29 cellular contexts compared by ENCODE assay signal in genomic region chr2:237405605-237406004, GRCh38. TPM values are rescaled to one million over a fixed set of nuclear protein-coding genes. Genes with fewer than 3 reads are reported as not detected.
A peak's percentile ranks its signal among the peaks of the same experiment; 100 is the strongest.
DNase-seq lines count a peak whose midpoint lies in the region; ATAC-seq and TF ChIP-seq lines count a peak whose summit lies in the region.
"Had no signal": no experiment of that assay in that cellular context is flagged by ENCODE, and none has a peak within 500 bp of the region (broad histone marks: within the 10 kb centered on the region; RNA-seq: fewer than 3 reads in every experiment).

No MANE protein-coding gene starts in this region.

- TF ChIP-seq CTCF in right atrium auricular region (IDR thresholded peaks at IDR 0.05) (no peak), foreskin fibroblast (IDR thresholded peaks at IDR 0.05; ENCODE audit: low read depth, low read length) (no peak), vagina (IDR thresholded peaks at IDR 0.05) (no peak)

- H3K27ac ChIP-seq in right atrium auricular region (peak overlapping the region; percentile 18 to 54), vagina (peak overlapping the region; percentile 98)
- H3K27ac ChIP-seq: HL-60, prostate gland, thoracic aorta had no signal

- no peak for TF ChIP-seq POLR2A in vagina (IDR thresholded peaks at IDR 0.05)

- peaks cover 0 to 32% of the 10 kb centered on the region in 2 donors for H3K4me1 ChIP-seq in right atrium auricular region
- peaks cover 45% of the 10 kb centered on the region for H3K4me1 ChIP-seq in vagina
- H3K4me1 ChIP-seq: prostate gland had no signal

- no peak overlapping the region for H3K4me3 ChIP-seq in right atrium auricular region
- peak overlapping the region; percentile 3 to 18 for H3K4me3 ChIP-seq in foreskin fibroblast (ENCODE audit: low read depth in 1 of 2, low read length in 2 of 2)
- peak overlapping the region; percentile 65 for H3K4me3 ChIP-seq in skeletal muscle cell (ENCODE audit: low read depth, low read length)
- H3K4me3 ChIP-seq in vagina: peak overlapping the region; percentile 3 to 11
- H3K4me3 ChIP-seq: prostate gland, thoracic aorta had no signal

- ATAC-seq in Right ventricle myocardium inferior: no peak
- ATAC-seq: activated naive CD8-positive, alpha-beta T cell treated with anti-CD3 and anti-CD28 coated beads, Interleukin-2, amount 50 U/mL, for 24 hours; activated T-cell treated with anti-CD3 and anti-CD28 coated beads, Interleukin-2, amount 50 U/mL, for 72 hours; left lobe of liver had no signal

- DNase-seq in right atrium auricular region (ENCODE audit: low spot score): no peak
- no peak for DNase-seq in Right ventricle myocardium inferior (ENCODE audit: missing footprints)
- peak in 1 of 2 donors; percentile 44 for DNase-seq in foreskin fibroblast
- no peak for DNase-seq in skeletal muscle cell (ENCODE audit: low read depth)
- peak in 1 of 2 donors; percentile 62 for DNase-seq in vagina (ENCODE audit: extremely low spot score in 2 of 2)
- DNase-seq in SHP77 (lab: John Stamatoyannopoulos, UW): no peak
- no peak for DNase-seq in NCI-H1048 (lab: John Stamatoyannopoulos, UW)
- no peak for DNase-seq in HuH-7 (ENCODE audit: low spot score)
- DNase-seq: ACHN; activated CD4-positive, alpha-beta memory T cell treated with anti-CD3 and anti-CD28 coated beads for 36 hours; activated CD4-positive, alpha-beta T cell treated with anti-CD3 and anti-CD28 coated beads for 1 hour; activated naive CD8-positive, alpha-beta T cell treated with anti-CD3 and anti-CD28 coated beads, Interleukin-2, amount 50 U/mL, for 24 hours; activated T-cell treated with anti-CD3 and anti-CD28 coated beads, Interleukin-2, amount 50 U/mL, for 72 hours; CD8-positive, alpha-beta memory T cell; cerebellar nuclear complex; dermis blood vessel endothelial cell; DMS 273 treated with DMSO at 0.1 percent for 48 hours; esophagus squamous epithelium; H7; MM.1S; naive B cell; NCI-H1417; NCI-H2029; SIG-M5; stimulated activated naive CD4-positive, alpha-beta T cell had no signal

- intact Hi-C loops in Right ventricle myocardium inferior (cut with DNase I): no loop called here
- intact Hi-C loops in vagina (cut with DNase I): no loop called here

- H3K9me3 ChIP-seq in right atrium auricular region (no peaks in the 10 kb centered on the region), vagina (no peaks in the 10 kb centered on the region)
- H3K9me3 ChIP-seq: esophagus squamous epithelium, prostate gland, thoracic aorta had no signal

- H3K27me3 ChIP-seq in right atrium auricular region (no peaks in the 10 kb centered on the region), vagina (no peaks in the 10 kb centered on the region)

- H3K36me3 ChIP-seq in right atrium auricular region: no peaks in the 10 kb centered on the region
- no peaks in the 10 kb centered on the region for H3K36me3 ChIP-seq in vagina
- H3K36me3 ChIP-seq: esophagus squamous epithelium, prostate gland had no signal

RNA-seq across cellular contexts. Expression of gene COL6A3, which starts 8.4 kb away (rescaled TPM):
- total RNA-seq in right atrium auricular region: 100 to 1,000 TPM in 1 of 2 donors, 10 to 100 TPM in 1; 61.6 to 103 TPM
- total RNA-seq in Right ventricle myocardium inferior: 84.5 TPM
- 315 TPM for total RNA-seq in vagina

Comparison
In these comparisons a context has a peak if more than half of its experiments do, and no peak if none do; other contexts are left out.
1. H3K4me3 ChIP-seq: peak in foreskin fibroblast (2 of 2), skeletal muscle cell (single experiment) and vagina (2 of 2); none in right atrium auricular region (0 of 2).